In the genomic region with DNA sequence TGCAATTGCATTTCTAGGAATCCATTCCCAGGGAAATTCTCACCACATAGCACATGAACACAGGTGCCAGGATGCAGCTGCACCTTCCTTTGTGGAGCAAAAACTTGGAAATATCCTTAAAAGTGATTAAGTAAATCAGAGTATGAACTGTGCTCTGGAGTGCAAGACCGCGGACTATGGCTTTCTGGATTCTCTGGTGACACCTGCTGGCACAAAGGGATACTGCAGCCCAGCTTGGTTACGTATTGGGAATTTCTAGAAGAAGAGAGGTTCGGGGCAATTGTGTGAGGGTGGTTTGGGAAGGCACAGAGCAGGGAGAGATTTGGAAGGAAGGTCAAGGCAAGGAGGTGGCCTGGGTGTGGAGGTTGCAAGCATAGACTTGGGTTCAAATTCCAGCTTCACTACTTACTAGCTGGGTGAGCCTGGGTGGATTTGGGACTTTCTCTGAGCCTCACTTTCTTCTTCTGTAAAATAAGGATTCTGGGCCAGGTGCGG, we compare ENCODE assay signal across 1 cellular context.
TF ChIP-seq lines count a peak whose summit lies in the region.

No MANE protein-coding gene starts in this region.

TF ChIP-seq in GM12878, 131 proteins besides CTCF, POLR2A, EP300 and RAD21 (continued from another document):
- no peak for TF ChIP-seq TCF7 (IDR thresholded peaks at IDR 0.05; ENCODE audit: borderline replicate concordance)
- TF ChIP-seq ASH2L (IDR thresholded peaks at IDR 0.05; ENCODE audit: borderline replicate concordance, low read depth): no peak
- TF ChIP-seq IKZF2 (IDR thresholded peaks at IDR 0.05): 0 out of 4 replicates have a peak, but pooled peaks of 1 of the 2 experiments have one; percentile 15
- TF ChIP-seq CREM (IDR thresholded peaks at IDR 0.05; ENCODE audit: low read depth): no peak
- TF ChIP-seq MTA3 (IDR thresholded peaks at IDR 0.05; ENCODE audit: borderline replicate concordance, low read length): no peak
- no peak for TF ChIP-seq JUNB (IDR thresholded peaks at IDR 0.05)
- no peak for TF ChIP-seq PAX5 (IDR thresholded peaks at IDR 0.05; ENCODE audit: borderline replicate concordance, low read depth, low read length)
- TF ChIP-seq IKZF1 (conservative IDR thresholded peaks at IDR 0.05): no peak
- 0 out of 2 replicates have a peak, but pooled peaks have one; percentile 17 for TF ChIP-seq IRF4 (IDR thresholded peaks at IDR 0.05; ENCODE audit: low read depth, low read length)
- no peak for TF ChIP-seq SREBF1 (IDR thresholded peaks at IDR 0.05; ENCODE audit: low read length)
- TF ChIP-seq, protein P1, sequence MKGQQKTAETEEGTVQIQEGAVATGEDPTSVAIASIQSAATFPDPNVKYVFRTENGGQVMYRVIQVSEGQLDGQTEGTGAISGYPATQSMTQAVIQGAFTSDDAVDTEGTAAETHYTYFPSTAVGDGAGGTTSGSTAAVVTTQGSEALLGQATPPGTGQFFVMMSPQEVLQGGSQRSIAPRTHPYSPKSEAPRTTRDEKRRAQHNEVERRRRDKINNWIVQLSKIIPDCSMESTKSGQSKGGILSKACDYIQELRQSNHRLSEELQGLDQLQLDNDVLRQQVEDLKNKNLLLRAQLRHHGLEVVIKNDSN (IDR thresholded peaks at IDR 0.05; ENCODE audit: borderline replicate concordance, extremely low read length, insufficient read depth, low read depth, low read length): no peak
- no peak for TF ChIP-seq SIN3A (IDR thresholded peaks at IDR 0.05; ENCODE audit: low read depth, low read length)
- TF ChIP-seq BCL11A (IDR thresholded peaks at IDR 0.05; ENCODE audit: low read depth, low read length): no peak
- no peak for TF ChIP-seq POU2F2 (IDR thresholded peaks at IDR 0.05; ENCODE audit: borderline replicate concordance, low read depth, low read length)
- TF ChIP-seq CEBPB (IDR thresholded peaks at IDR 0.05; ENCODE audit: borderline replicate concordance in 1 of 2, low read depth in 2 of 2, low read length in 2 of 2): no peak
- no peak for TF ChIP-seq MEF2A (IDR thresholded peaks at IDR 0.05; ENCODE audit: insufficient read depth, low read depth, low read length)
- no peak for TF ChIP-seq DPF2 (IDR thresholded peaks at IDR 0.05)
- no peak for TF ChIP-seq WRNIP1 (IDR thresholded peaks at IDR 0.05; ENCODE audit: borderline replicate concordance, low read depth, low read length)
- no peak for TF ChIP-seq BCLAF1 (IDR thresholded peaks at IDR 0.05)
- peak; percentile 84; the same call in 1 of the 2 replicates for TF ChIP-seq SMC3 (IDR thresholded peaks at IDR 0.05; ENCODE audit: borderline replicate concordance, low read length)
- no peak for TF ChIP-seq ATF7 (IDR thresholded peaks at IDR 0.05; ENCODE audit: low read depth)
- TF ChIP-seq SREBF2 (IDR thresholded peaks at IDR 0.05; ENCODE audit: low read length): no peak
- no peak for TF ChIP-seq FOXK2 (IDR thresholded peaks at IDR 0.05)
- no peak for TF ChIP-seq KDM1A (IDR thresholded peaks at IDR 0.05; ENCODE audit: borderline replicate concordance)
- no peak for TF ChIP-seq YBX1 (IDR thresholded peaks at IDR 0.05)
- no peak for TF ChIP-seq POLR2AphosphoS5 (IDR thresholded peaks at IDR 0.05; ENCODE audit: low read length)
- TF ChIP-seq NR2F1 (conservative IDR thresholded peaks at IDR 0.05): no peak
- TF ChIP-seq EED (IDR thresholded peaks at IDR 0.05; ENCODE audit: low read depth): no peak
- TF ChIP-seq NFXL1 (IDR thresholded peaks at IDR 0.05; ENCODE audit: borderline replicate concordance): no peak
- TF ChIP-seq TCF12 (IDR thresholded peaks at IDR 0.05; ENCODE audit: low read depth, low read length): no peak
- TF ChIP-seq YY1 (IDR thresholded peaks at IDR 0.05; ENCODE audit: low read depth, low read length): peak; percentile 60; the same call in 1 of the 2 replicates
- TF ChIP-seq SP1 (IDR thresholded peaks at IDR 0.05; ENCODE audit: low read depth, low read length): no peak
- TF ChIP-seq RUNX3 (IDR thresholded peaks at IDR 0.05; ENCODE audit: low read length): peak; percentile 59
- TF ChIP-seq, protein P2, sequence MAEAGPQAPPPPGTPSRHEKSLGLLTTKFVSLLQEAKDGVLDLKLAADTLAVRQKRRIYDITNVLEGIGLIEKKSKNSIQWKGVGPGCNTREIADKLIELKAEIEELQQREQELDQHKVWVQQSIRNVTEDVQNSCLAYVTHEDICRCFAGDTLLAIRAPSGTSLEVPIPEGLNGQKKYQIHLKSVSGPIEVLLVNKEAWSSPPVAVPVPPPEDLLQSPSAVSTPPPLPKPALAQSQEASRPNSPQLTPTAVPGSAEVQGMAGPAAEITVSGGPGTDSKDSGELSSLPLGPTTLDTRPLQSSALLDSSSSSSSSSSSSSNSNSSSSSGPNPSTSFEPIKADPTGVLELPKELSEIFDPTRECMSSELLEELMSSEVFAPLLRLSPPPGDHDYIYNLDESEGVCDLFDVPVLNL (IDR thresholded peaks at IDR 0.05; ENCODE audit: low read depth, low read length): no peak
